ENCODE assay signal across 18 cellular contexts in genomic region chr1:228851196-228851595, GRCh38.
"Had no signal": no experiment of that assay in that cellular context is flagged by ENCODE, and none has a peak within 500 bp of the region (broad histone marks: within the 10 kb centered on the region; RNA-seq: fewer than 3 reads in every experiment).

No MANE protein-coding gene starts in this region.

- H3K9me3 ChIP-seq: breast epithelium, upper lobe of left lung had no signal

- H3K27ac Mint-ChIP-seq: activated CD4-positive, alpha-beta T cell treated with anti-CD3 and anti-CD28 coated beads, Interleukin-2, amount 10 ng/mL, durations not matched to agents 7 days and 5 days; activated T-helper 17 cell treated with anti-CD3 and anti-CD28 coated beads, Interleukin-2, amount 50 U/mL, for 72 hours had no signal

- H3K36me3 ChIP-seq: breast epithelium, heart left ventricle, upper lobe of left lung had no signal

- H3K27me3 Mint-ChIP-seq: activated T-helper 17 cell treated with anti-CD3 and anti-CD28 coated beads, Interleukin-2, amount 50 U/mL, for 72 hours had no signal

- H3K4me3 ChIP-seq: breast epithelium, heart left ventricle, lung, upper lobe of left lung had no signal

- H3K4me3 Mint-ChIP-seq: activated CD4-positive, alpha-beta T cell treated with anti-CD3 and anti-CD28 coated beads, Interleukin-2, amount 10 ng/mL, durations not matched to agents 7 days and 5 days; activated T-helper 17 cell treated with anti-CD3 and anti-CD28 coated beads, Interleukin-2, amount 50 U/mL, for 72 hours had no signal

- H3K4me1 Mint-ChIP-seq: activated CD4-positive, alpha-beta T cell treated with anti-CD3 and anti-CD28 coated beads, Interleukin-2, amount 10 ng/mL, durations not matched to agents 7 days and 5 days; activated T-helper 17 cell treated with anti-CD3 and anti-CD28 coated beads, Interleukin-2, amount 50 U/mL, for 72 hours had no signal

- H3K9me3 Mint-ChIP-seq: activated CD4-positive, alpha-beta T cell treated with anti-CD3 and anti-CD28 coated beads, Interleukin-2, amount 10 ng/mL, durations not matched to agents 7 days and 5 days had no signal

- H3K27ac ChIP-seq: breast epithelium, heart left ventricle, upper lobe of left lung had no signal

- DNase-seq: activated CD4-positive, alpha-beta T cell treated with anti-CD3 and anti-CD28 coated beads, Interleukin-2, amount 10 ng/mL, durations not matched to agents 7 days and 5 days; activated CD4-positive, CD25-positive, alpha-beta regulatory T cell; activated naive CD4-positive, alpha-beta T cell treated with Interleukin-2 at 50 U/mL for 16 hours; aorta; cerebellar nuclear complex; dermis blood vessel endothelial cell; heart left ventricle; midbrain; posterior cingulate gyrus; stimulated activated CD4-positive, alpha-beta T cell treated with anti-CD3 and anti-CD28 coated beads, Interleukin-15, amount 100 ng/mL, for 24 hours; stimulated activated CD4-positive, alpha-beta T cell treated with anti-CD3 and anti-CD28 coated beads, Interleukin-4, amount 100 ng/mL, for 1 hour; stimulated activated naive CD4-positive, alpha-beta T cell treated with Interleukin-2 at 50 U/mL for 16 hours; substantia nigra; T-helper 2 cell; upper lobe of left lung had no signal

- H3K4me1 ChIP-seq: breast epithelium had no signal

- H3K27me3 ChIP-seq: breast epithelium, heart left ventricle, upper lobe of left lung had no signal
